In genomic region chr6:148551226-148551625, GRCh38 we compare ENCODE assay signal across 27 cellular contexts.
"Had no signal": no experiment of that assay in that cellular context is flagged by ENCODE, and none has a peak within 500 bp of the region (broad histone marks: within the 10 kb centered on the region; RNA-seq: fewer than 3 reads in every experiment).

No MANE protein-coding gene starts in this region.

- H3K4me1 Mint-ChIP-seq: immature natural killer cell; naive B cell; natural killer cell; nephron progenitor cell; neural progenitor cell; stimulated activated memory B cell treated with anti-CD40 and anti-IgM and Interleukin-4, amounts not matched to agents 10 μg/mL and 1 μg/mL and 100 μg/mL, for 72 hours; stimulated activated naive CD8-positive, alpha-beta T cell treated with anti-CD3 and anti-CD28 coated beads, Interleukin-15, amount 100 ng/mL, for 72 hours had no signal

- H3K9me3 ChIP-seq: neutrophil, right atrium auricular region, right lobe of liver, thyroid gland, upper lobe of right lung had no signal

- H3K4me2 ChIP-seq: neural progenitor cell, smooth muscle cell had no signal

- H3K4me3 Mint-ChIP-seq: immature natural killer cell; mesothelial cell of epicardium; naive B cell; natural killer cell; nephron progenitor cell; neural progenitor cell; stimulated activated memory B cell treated with anti-CD40 and anti-IgM and Interleukin-4, amounts not matched to agents 10 μg/mL and 1 μg/mL and 100 μg/mL, for 72 hours; stimulated activated naive CD8-positive, alpha-beta T cell treated with anti-CD3 and anti-CD28 coated beads, Interleukin-15, amount 100 ng/mL, for 72 hours had no signal

- H3K4me1 ChIP-seq: neural progenitor cell, right lobe of liver, thyroid gland, upper lobe of right lung had no signal

- DNase-seq: heart right ventricle; hypothalamus; immature natural killer cell; mesendoderm; naive B cell; natural killer cell; nephron progenitor cell; occipital lobe; right lobe of liver; stimulated activated CD4-positive, alpha-beta T cell treated with anti-CD3 and anti-CD28 coated beads, Interleukin-1b, Interleukin-23, amount 100 ng/mL, for 48 hours; stimulated activated CD4-positive, alpha-beta T cell treated with anti-CD3 and anti-CD28 coated beads, Interleukin-2, amount 100 ng/mL, for 48 hours; stimulated activated CD4-positive, alpha-beta T cell treated with anti-CD3 and anti-CD28 coated beads, Interleukin-4, amount 100 ng/mL, for 4 hours; stimulated activated CD8-positive, alpha-beta memory T cell treated with anti-CD3 and anti-CD28 coated beads, Interleukin-4, amount 100 ng/mL, for 48 hours; stimulated activated naive CD4-positive, alpha-beta T cell treated with Interleukin-2 at 50 U/mL for 16 hours; stimulated activated naive CD8-positive, alpha-beta T cell treated with anti-CD3 and anti-CD28 coated beads, Interleukin-15, amount 100 ng/mL, for 72 hours; substantia nigra; thyroid gland; trophoblast cell; upper lobe of right lung had no signal

- H3K4me3 ChIP-seq: heart right ventricle, lung, neural progenitor cell, right atrium auricular region, right lobe of liver, smooth muscle cell, thyroid gland, upper lobe of right lung had no signal

- H3K27ac Mint-ChIP-seq: immature natural killer cell; mesothelial cell of epicardium; naive B cell; natural killer cell; neural progenitor cell; progenitor cell of endocrine pancreas; stimulated activated memory B cell treated with anti-CD40 and anti-IgM and Interleukin-4, amounts not matched to agents 10 μg/mL and 1 μg/mL and 100 μg/mL, for 72 hours; stimulated activated naive CD8-positive, alpha-beta T cell treated with anti-CD3 and anti-CD28 coated beads, Interleukin-15, amount 100 ng/mL, for 72 hours had no signal

- H3K9me3 Mint-ChIP-seq: natural killer cell had no signal

- H3K27me3 Mint-ChIP-seq: stimulated activated memory B cell treated with anti-CD40 and anti-IgM and Interleukin-4, amounts not matched to agents 10 μg/mL and 1 μg/mL and 100 μg/mL, for 72 hours had no signal

- H2AFZ ChIP-seq: neural progenitor cell had no signal

- H3K36me3 ChIP-seq: neural progenitor cell, neutrophil had no signal

- H3K36me3 Mint-ChIP-seq: natural killer cell had no signal

- H3K27ac ChIP-seq: neural progenitor cell, neutrophil, right lobe of liver, thyroid gland, upper lobe of right lung had no signal

- H3K27me3 ChIP-seq: heart right ventricle, neural progenitor cell, right atrium auricular region, right lobe of liver, thyroid gland, upper lobe of right lung had no signal
